Comparison of ENCODE assay signal across 16 cellular contexts in the genomic region with DNA sequence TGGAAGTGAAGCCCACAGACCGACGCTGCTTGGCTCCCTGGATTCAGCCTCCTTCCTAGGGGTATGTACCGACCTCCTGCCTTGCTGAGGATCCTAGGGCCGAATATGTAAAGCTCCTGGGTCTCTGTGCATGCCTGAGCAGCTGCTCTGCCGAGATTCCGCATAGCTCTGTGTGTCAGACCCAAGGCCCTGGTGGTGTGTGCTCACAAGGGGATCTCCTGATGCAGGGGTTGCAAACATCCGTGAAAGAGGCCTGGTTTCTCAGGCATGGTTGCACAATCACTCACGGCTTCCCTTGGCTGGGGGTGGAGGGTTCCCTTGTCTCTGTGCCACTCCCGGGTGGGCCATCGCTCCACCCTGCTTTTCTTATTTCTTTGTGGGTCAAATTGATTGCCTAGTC. TPM values are rescaled to one million over a fixed set of nuclear protein-coding genes. Genes with fewer than 3 reads are reported as not detected.
DNase-seq lines count a peak whose midpoint lies in the region; ATAC-seq, FAIRE-seq and TF ChIP-seq lines count a peak whose summit lies in the region.
"Had no signal": no experiment of that assay in that cellular context is flagged by ENCODE, and none has a peak within 500 bp of the region (broad histone marks: within the 10 kb centered on the region; RNA-seq: fewer than 3 reads in every experiment).

No MANE protein-coding gene starts in this region.

- no peak for TF ChIP-seq CTCF in HEK293 (tag by site-specific recombination; IDR thresholded peaks at IDR 0.05)
- no peak for TF ChIP-seq CTCF in hepatocyte (IDR thresholded peaks at IDR 0.05; ENCODE audit: poor library complexity)

- no peaks in the 10 kb centered on the region for H3K27me3 ChIP-seq in hepatocyte
- H3K27me3 ChIP-seq: MG63 had no signal

- no peaks in the 10 kb centered on the region for H4K20me1 ChIP-seq in hepatocyte (ENCODE audit: insufficient read depth, poor library complexity, severe bottlenecking)

- intact Hi-C loops in sciatic nerve (cut with DNase I) = no loop called here

- no peak for TF ChIP-seq POLR2A in GM12891 (IDR thresholded peaks at IDR 0.05; ENCODE audit: low read depth, low read length)

- no peak overlapping the region for H3K4me3 ChIP-seq in HEK293 (ENCODE audit: low read depth, low read length)
- peak overlapping the region; percentile 42; the same call in 1 of the 2 replicates for H3K4me3 ChIP-seq in SK-N-MC
- no peak overlapping the region for H3K4me3 ChIP-seq in hepatocyte
- H3K4me3 ChIP-seq: MG63 had no signal

- H3K4me2 ChIP-seq in hepatocyte = peak overlapping the region; percentile 37

- no peaks in the 10 kb centered on the region for H3K4me1 ChIP-seq in HEK293 (ENCODE audit: control insufficient read depth, insufficient read depth, low read length)
- H3K4me1 ChIP-seq in hepatocyte (ENCODE audit: insufficient read depth) = peaks cover 10% of the 10 kb centered on the region

- FAIRE-seq in GM12891 (lab: Jason Lieb, UNC) = no peak
- FAIRE-seq: frontal cortex had no signal

- CTCF ChIA-PET in HEK293 (lab: Yijun Ruan, JAX) = interaction anchor here (0.7 to 1.0 kb wide), 2 partner anchors 9 to 373 kb away, joined by 3 to 5 read pairs; no protein-coding TSS in a partner anchor

- H2AFZ ChIP-seq in hepatocyte = no peak overlapping the region

- POLR2A ChIA-PET in HEK293 (lab: Yijun Ruan, JAX) = no interaction called here

- H3K9me3 ChIP-seq in HEK293 (ENCODE audit: control insufficient read depth, insufficient read depth, low read depth, low read length) (no peaks in the 10 kb centered on the region), SK-N-MC (ENCODE audit: low read depth, low read length) (no peaks in the 10 kb centered on the region), hepatocyte (ENCODE audit: low read depth) (no peaks in the 10 kb centered on the region)
- H3K9me3 ChIP-seq: MG63 had no signal

- no peaks in the 10 kb centered on the region for H3K36me3 ChIP-seq in HEK293 (ENCODE audit: control insufficient read depth in 2 of 2, insufficient read depth in 1 of 2, low read length in 2 of 2)
- H3K36me3 ChIP-seq in SK-N-MC (ENCODE audit: insufficient read depth, low read length) = no peaks in the 10 kb centered on the region
- no peaks in the 10 kb centered on the region for H3K36me3 ChIP-seq in hepatocyte (replicated peaks; ENCODE audit: insufficient read depth, low read depth)
- H3K36me3 ChIP-seq: MG63 had no signal

- 52% methylated on average over 10 of the region's 10 CpGs for WGBS in hepatocyte (ENCODE audit: low lambda C conversion rate, missing lambda C conversion rate)

- no peaks in the 10 kb centered on the region for H3K9me2 ChIP-seq in hepatocyte (replicated peaks; ENCODE audit: insufficient read depth)

- H3K9ac ChIP-seq in SK-N-MC (ENCODE audit: insufficient read length) = no peak overlapping the region

- ATAC-seq in sciatic nerve = peak; percentile 42
- no peak for ATAC-seq in GM18519 (IDR thresholded peaks at IDR 0.05; ENCODE audit: low FRiP score, unreplicated experiment)
- ATAC-seq in HG02588 (IDR thresholded peaks at IDR 0.05; ENCODE audit: unreplicated experiment) = no peak
- ATAC-seq: activated CD8-positive, alpha-beta T cell treated with anti-CD3 and anti-CD28 coated beads for 36 hours; T-helper 17 cell had no signal

- DNase-seq in SK-N-MC (ENCODE audit: low read depth, low spot score) (no peak), hepatocyte (ENCODE audit: low spot score) (peak; percentile 65), sciatic nerve (ENCODE audit: low spot score) (no peak), GM12891 (ENCODE audit: insufficient read length, low spot score) (no peak)
- DNase-seq: activated CD8-positive, alpha-beta T cell treated with anti-CD3 and anti-CD28 coated beads for 36 hours; activated T-cell treated with anti-CD3 and anti-CD28 coated beads, Interleukin-2, amount 50 U/mL, for 24 hours; COR-L47; cortex of kidney; MG63; NCI-H1930; NCI-H446 treated with DMSO at 0.1 percent for 48 hours; T-helper 17 cell had no signal

- H3K27ac ChIP-seq in HEK293 (ENCODE audit: extremely low read depth, low read depth, low read length) = no peak overlapping the region
- H3K27ac ChIP-seq in SK-N-MC = peak overlapping the region; percentile 81
- H3K27ac ChIP-seq in hepatocyte = peak overlapping the region; percentile 42

- H3K79me2 ChIP-seq in hepatocyte = no peaks in the 10 kb centered on the region

TF ChIP-seq in HEK293, 187 proteins besides CTCF, POLR2A, EP300 and RAD21 (continues in another document):
- TF ChIP-seq, protein P1, sequence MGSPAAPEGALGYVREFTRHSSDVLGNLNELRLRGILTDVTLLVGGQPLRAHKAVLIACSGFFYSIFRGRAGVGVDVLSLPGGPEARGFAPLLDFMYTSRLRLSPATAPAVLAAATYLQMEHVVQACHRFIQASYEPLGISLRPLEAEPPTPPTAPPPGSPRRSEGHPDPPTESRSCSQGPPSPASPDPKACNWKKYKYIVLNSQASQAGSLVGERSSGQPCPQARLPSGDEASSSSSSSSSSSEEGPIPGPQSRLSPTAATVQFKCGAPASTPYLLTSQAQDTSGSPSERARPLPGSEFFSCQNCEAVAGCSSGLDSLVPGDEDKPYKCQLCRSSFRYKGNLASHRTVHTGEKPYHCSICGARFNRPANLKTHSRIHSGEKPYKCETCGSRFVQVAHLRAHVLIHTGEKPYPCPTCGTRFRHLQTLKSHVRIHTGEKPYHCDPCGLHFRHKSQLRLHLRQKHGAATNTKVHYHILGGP (tag by site-specific recombination; IDR thresholded peaks at IDR 0.05) = no peak
- TF ChIP-seq, protein P2, sequence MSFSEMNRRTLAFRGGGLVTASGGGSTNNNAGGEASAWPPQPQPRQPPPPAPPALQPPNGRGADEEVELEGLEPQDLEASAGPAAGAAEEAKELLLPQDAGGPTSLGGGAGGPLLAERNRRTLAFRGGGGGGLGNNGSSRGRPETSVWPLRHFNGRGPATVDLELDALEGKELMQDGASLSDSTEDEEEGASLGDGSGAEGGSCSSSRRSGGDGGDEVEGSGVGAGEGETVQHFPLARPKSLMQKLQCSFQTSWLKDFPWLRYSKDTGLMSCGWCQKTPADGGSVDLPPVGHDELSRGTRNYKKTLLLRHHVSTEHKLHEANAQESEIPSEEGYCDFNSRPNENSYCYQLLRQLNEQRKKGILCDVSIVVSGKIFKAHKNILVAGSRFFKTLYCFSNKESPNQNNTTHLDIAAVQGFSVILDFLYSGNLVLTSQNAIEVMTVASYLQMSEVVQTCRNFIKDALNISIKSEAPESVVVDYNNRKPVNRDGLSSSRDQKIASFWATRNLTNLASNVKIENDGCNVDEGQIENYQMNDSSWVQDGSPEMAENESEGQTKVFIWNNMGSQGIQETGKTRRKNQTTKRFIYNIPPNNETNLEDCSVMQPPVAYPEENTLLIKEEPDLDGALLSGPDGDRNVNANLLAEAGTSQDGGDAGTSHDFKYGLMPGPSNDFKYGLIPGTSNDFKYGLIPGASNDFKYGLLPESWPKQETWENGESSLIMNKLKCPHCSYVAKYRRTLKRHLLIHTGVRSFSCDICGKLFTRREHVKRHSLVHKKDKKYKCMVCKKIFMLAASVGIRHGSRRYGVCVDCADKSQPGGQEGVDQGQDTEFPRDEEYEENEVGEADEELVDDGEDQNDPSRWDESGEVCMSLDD (tag by site-specific recombination; IDR thresholded peaks at IDR 0.05) = no peak

TF ChIP-seq in GM12891, 5 proteins besides CTCF, POLR2A, EP300 and RAD21:
- TF ChIP-seq POU2F2 (IDR thresholded peaks at IDR 0.05; ENCODE audit: low read depth, low read length) (no peak), TAF1 (IDR thresholded peaks at IDR 0.05; ENCODE audit: low read depth, low read length) (no peak), SPI1 (IDR thresholded peaks at IDR 0.05; ENCODE audit: low read depth, low read length) (no peak), POLR2AphosphoS5 (IDR thresholded peaks at IDR 0.05; ENCODE audit: low read depth, low read length) (no peak)

RNA-seq across cellular contexts. Expression of a gene that starts 19.9 kb away (rescaled TPM):
- total RNA-seq in hepatocyte (13.3 and 14.6 TPM in 2 replicates), sciatic nerve (110 TPM)
- 4.7 and 5.3 TPM in 2 replicates for polyA plus RNA-seq in hepatocyte
- polyA plus RNA-seq in GM12891 (2012; ENCODE audit: low read depth, missing spikeins) = 0.01 TPM
- total RNA-seq: activated CD8-positive, alpha-beta T cell treated with anti-CD3 and anti-CD28 coated beads for 36 hours had no signal
